1 cellular context compared by ENCODE assay signal in the genomic region with DNA sequence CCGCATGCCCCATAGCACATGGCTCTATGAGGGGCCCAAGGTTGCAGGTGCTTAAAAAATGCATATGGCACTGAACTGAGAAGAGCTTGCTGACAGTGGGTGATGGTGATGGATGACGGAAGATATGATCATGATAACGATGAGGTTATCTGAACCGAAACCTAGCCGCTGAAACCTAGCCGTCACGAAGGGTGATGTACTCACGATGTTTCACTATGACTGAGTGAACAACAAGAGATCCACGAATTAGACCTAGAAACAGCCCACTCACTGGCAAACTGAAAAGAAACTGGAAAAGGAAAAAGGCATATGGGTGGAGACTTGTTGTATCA.
TF ChIP-seq lines count a peak whose summit lies in the region.

No MANE protein-coding gene starts in this region.

TF ChIP-seq in GM12878, 131 proteins besides CTCF, POLR2A, EP300 and RAD21 (continued from another document and continues in another):
- TF ChIP-seq ZBTB11 (CRISPR knock-in tag; IDR thresholded peaks at IDR 0.05) (no peak), TARDBP (IDR thresholded peaks at IDR 0.05; ENCODE audit: borderline replicate concordance) (no peak), EGR1 (IDR thresholded peaks at IDR 0.05; ENCODE audit: borderline replicate concordance in 1 of 2, low read depth in 2 of 2, low read length in 2 of 2) (peak in 1 of 2 experiments; percentile 28; a peak in 1 of 3 replicates), CEBPZ (IDR thresholded peaks at IDR 0.05; ENCODE audit: low read depth, low read length) (no peak), RUNX3 (IDR thresholded peaks at IDR 0.05; ENCODE audit: low read length) (peak; percentile 95), POLR2AphosphoS2 (IDR thresholded peaks at IDR 0.05; ENCODE audit: low read depth, low read length) (no peak), NFXL1 (IDR thresholded peaks at IDR 0.05; ENCODE audit: borderline replicate concordance) (no peak), CEBPB (IDR thresholded peaks at IDR 0.05; ENCODE audit: borderline replicate concordance in 1 of 2, low read depth in 2 of 2, low read length in 2 of 2) (0 out of 4 replicates have a peak, but pooled peaks of 1 of the 2 experiments have one; percentile 42), POU2F2 (IDR thresholded peaks at IDR 0.05; ENCODE audit: borderline replicate concordance, low read depth, low read length) (peak; percentile 95), HDAC6 (IDR thresholded peaks at IDR 0.05; ENCODE audit: unreplicated experiment) (no peak), KLF5 (IDR thresholded peaks at IDR 0.05; ENCODE audit: partially characterized antibody) (peak; percentile 68), NR2F1 (conservative IDR thresholded peaks at IDR 0.05) (peak; percentile 68), STAT3 (IDR thresholded peaks at IDR 0.05; ENCODE audit: low read depth, low read length) (0 out of 2 replicates have a peak, but pooled peaks have one; percentile 52), MEF2A (IDR thresholded peaks at IDR 0.05; ENCODE audit: insufficient read depth, low read depth, low read length) (peak; percentile 69; the same call in 1 of the 2 replicates), CBX3 (IDR thresholded peaks at IDR 0.05; ENCODE audit: borderline replicate concordance, low read depth) (no peak), RAD51 (IDR thresholded peaks at IDR 0.05) (no peak), NR2C2 (IDR thresholded peaks at IDR 0.05; ENCODE audit: borderline replicate concordance, control insufficient read depth, insufficient read length, low read depth) (no peak), IRF3 (IDR thresholded peaks at IDR 0.05) (no peak), MAX (IDR thresholded peaks at IDR 0.05; ENCODE audit: low read depth, low read length) (no peak), USF2 (IDR thresholded peaks at IDR 0.05; ENCODE audit: borderline replicate concordance, low read depth, low read length) (no peak), RFX5 (IDR thresholded peaks at IDR 0.05; ENCODE audit: low read depth, low read length) (no peak), KDM1A (IDR thresholded peaks at IDR 0.05; ENCODE audit: borderline replicate concordance) (no peak), SP1 (IDR thresholded peaks at IDR 0.05; ENCODE audit: low read depth, low read length) (peak; percentile 58), SRF (IDR thresholded peaks at IDR 0.05; ENCODE audit: low read depth in 2 of 2, low read length in 2 of 2) (no peak), ZNF592 (IDR thresholded peaks at IDR 0.05) (peak; percentile 42; the same call in 1 of the 2 replicates), ZZZ3 (IDR thresholded peaks at IDR 0.05; ENCODE audit: control insufficient read depth, insufficient read length, low read depth) (no peak)
- TF ChIP-seq, protein P1, sequence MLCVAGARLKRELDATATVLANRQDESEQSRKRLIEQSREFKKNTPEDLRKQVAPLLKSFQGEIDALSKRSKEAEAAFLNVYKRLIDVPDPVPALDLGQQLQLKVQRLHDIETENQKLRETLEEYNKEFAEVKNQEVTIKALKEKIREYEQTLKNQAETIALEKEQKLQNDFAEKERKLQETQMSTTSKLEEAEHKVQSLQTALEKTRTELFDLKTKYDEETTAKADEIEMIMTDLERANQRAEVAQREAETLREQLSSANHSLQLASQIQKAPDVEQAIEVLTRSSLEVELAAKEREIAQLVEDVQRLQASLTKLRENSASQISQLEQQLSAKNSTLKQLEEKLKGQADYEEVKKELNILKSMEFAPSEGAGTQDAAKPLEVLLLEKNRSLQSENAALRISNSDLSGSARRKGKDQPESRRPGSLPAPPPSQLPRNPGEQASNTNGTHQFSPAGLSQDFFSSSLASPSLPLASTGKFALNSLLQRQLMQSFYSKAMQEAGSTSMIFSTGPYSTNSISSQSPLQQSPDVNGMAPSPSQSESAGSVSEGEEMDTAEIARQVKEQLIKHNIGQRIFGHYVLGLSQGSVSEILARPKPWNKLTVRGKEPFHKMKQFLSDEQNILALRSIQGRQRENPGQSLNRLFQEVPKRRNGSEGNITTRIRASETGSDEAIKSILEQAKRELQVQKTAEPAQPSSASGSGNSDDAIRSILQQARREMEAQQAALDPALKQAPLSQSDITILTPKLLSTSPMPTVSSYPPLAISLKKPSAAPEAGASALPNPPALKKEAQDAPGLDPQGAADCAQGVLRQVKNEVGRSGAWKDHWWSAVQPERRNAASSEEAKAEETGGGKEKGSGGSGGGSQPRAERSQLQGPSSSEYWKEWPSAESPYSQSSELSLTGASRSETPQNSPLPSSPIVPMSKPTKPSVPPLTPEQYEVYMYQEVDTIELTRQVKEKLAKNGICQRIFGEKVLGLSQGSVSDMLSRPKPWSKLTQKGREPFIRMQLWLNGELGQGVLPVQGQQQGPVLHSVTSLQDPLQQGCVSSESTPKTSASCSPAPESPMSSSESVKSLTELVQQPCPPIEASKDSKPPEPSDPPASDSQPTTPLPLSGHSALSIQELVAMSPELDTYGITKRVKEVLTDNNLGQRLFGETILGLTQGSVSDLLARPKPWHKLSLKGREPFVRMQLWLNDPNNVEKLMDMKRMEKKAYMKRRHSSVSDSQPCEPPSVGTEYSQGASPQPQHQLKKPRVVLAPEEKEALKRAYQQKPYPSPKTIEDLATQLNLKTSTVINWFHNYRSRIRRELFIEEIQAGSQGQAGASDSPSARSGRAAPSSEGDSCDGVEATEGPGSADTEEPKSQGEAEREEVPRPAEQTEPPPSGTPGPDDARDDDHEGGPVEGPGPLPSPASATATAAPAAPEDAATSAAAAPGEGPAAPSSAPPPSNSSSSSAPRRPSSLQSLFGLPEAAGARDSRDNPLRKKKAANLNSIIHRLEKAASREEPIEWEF (IDR thresholded peaks at IDR 0.05; ENCODE audit: insufficient replicate concordance, low read depth, low read length): no peak
- TF ChIP-seq, protein P2, sequence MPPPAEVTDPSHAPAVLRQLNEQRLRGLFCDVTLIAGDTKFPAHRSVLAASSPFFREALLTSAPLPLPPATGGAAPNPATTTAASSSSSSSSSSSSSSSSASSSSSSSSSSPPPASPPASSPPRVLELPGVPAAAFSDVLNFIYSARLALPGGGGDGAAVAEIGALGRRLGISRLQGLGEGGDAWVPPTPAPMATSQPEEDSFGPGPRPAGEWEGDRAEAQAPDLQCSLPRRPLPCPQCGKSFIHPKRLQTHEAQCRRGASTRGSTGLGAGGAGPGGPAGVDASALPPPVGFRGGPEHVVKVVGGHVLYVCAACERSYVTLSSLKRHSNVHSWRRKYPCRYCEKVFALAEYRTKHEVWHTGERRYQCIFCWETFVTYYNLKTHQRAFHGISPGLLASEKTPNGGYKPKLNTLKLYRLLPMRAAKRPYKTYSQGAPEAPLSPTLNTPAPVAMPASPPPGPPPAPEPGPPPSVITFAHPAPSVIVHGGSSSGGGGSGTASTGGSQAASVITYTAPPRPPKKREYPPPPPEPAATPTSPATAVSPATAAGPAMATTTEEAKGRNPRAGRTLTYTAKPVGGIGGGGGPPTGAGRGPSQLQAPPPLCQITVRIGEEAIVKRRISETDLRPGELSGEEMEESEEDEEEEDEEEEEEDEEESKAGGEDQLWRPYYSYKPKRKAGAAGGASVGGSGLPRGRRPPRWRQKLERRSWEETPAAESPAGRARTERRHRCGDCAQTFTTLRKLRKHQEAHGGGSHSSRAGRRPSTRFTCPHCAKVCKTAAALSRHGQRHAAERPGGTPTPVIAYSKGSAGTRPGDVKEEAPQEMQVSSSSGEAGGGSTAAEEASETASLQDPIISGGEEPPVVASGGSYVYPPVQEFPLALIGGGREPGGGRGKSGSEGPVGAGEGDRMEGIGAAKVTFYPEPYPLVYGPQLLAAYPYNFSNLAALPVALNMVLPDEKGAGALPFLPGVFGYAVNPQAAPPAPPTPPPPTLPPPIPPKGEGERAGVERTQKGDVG (CRISPR knock-in tag; IDR thresholded peaks at IDR 0.05): no peak
